In genomic region chr6:30849903-30850651, GRCh38 we compare ENCODE assay signal across 3 cellular contexts.
A peak's percentile ranks its signal among the peaks of the same experiment; 100 is the strongest.
TF ChIP-seq lines count a peak whose summit lies in the region.

No MANE protein-coding gene starts in this region.

TF ChIP-seq in SK-N-SH treated with all-trans-retinoic acid at 6 μM for 48 hours, 23 proteins besides CTCF, POLR2A, EP300 and RAD21 (continues in another document):
- TF ChIP-seq PATZ1 (CRISPR knock-in tag; IDR thresholded peaks at IDR 0.05; ENCODE audit: borderline replicate concordance) = no peak
- no peak for TF ChIP-seq TSHZ2 (CRISPR knock-in tag; IDR thresholded peaks at IDR 0.05)
- no peak for TF ChIP-seq ZNF70 (CRISPR knock-in tag; IDR thresholded peaks at IDR 0.05)
- no peak for TF ChIP-seq TCF4 (CRISPR knock-in tag; IDR thresholded peaks at IDR 0.05; ENCODE audit: borderline replicate concordance)
- TF ChIP-seq OSR1 (CRISPR knock-in tag; IDR thresholded peaks at IDR 0.05) = no peak
- no peak for TF ChIP-seq CSRNP3 (CRISPR knock-in tag; IDR thresholded peaks at IDR 0.05)
- no peak for TF ChIP-seq SNAI2 (CRISPR knock-in tag; IDR thresholded peaks at IDR 0.05)
- no peak for TF ChIP-seq ZFP3 (CRISPR knock-in tag; IDR thresholded peaks at IDR 0.05)
- TF ChIP-seq TOX (CRISPR knock-in tag; IDR thresholded peaks at IDR 0.05; ENCODE audit: borderline replicate concordance) = no peak
- TF ChIP-seq CSDC2 (CRISPR knock-in tag; IDR thresholded peaks at IDR 0.05) = no peak
- no peak for TF ChIP-seq ESRRG (CRISPR knock-in tag; IDR thresholded peaks at IDR 0.05)
- no peak for TF ChIP-seq RARB (CRISPR knock-in tag; IDR thresholded peaks at IDR 0.05)
- TF ChIP-seq BACH2 (CRISPR knock-in tag; IDR thresholded peaks at IDR 0.05; ENCODE audit: borderline replicate concordance) = no peak

TF ChIP-seq in K562, 482 proteins besides CTCF, POLR2A, EP300 and RAD21:
- TF ChIP-seq ZFP36 (IDR thresholded peaks at IDR 0.05; ENCODE audit: low read depth, low read length, partially characterized antibody) = peak; percentile 38
- TF ChIP-seq MED1 (CRISPR knock-in tag; IDR thresholded peaks at IDR 0.05; ENCODE audit: borderline replicate concordance) = no peak
- peak; percentile 63; the same call in 1 of the 2 replicates for TF ChIP-seq ZNF766 (CRISPR knock-in tag; conservative IDR thresholded peaks at IDR 0.05)
- TF ChIP-seq CBX3 (IDR thresholded peaks at IDR 0.05; ENCODE audit: borderline replicate concordance in 1 of 2, low read length in 2 of 2) = peak in 1 of 2 experiments; percentile 83; a peak in 1 of 3 replicates
- TF ChIP-seq TFAM (CRISPR knock-in tag; conservative IDR thresholded peaks at IDR 0.05) = no peak
- TF ChIP-seq TRIM28 (IDR thresholded peaks at IDR 0.05) = 0 out of 2 replicates have a peak, but pooled peaks have one; percentile 56
- TF ChIP-seq ZNF280A (IDR thresholded peaks at IDR 0.05; ENCODE audit: low read depth, partially characterized antibody) = peak; percentile 45
- no peak for TF ChIP-seq ZBTB49 (CRISPR knock-in tag; IDR thresholded peaks at IDR 0.05; ENCODE audit: borderline replicate concordance)
- TF ChIP-seq TRIM24 (IDR thresholded peaks at IDR 0.05) = peak in 1 of 2 experiments; percentile 50; a peak in 2 of 4 replicates
- peak; percentile 99 for TF ChIP-seq ZNF431 (CRISPR knock-in tag; IDR thresholded peaks at IDR 0.05)

TF ChIP-seq in GM23338, 12 proteins besides CTCF, POLR2A, EP300 and RAD21:
- TF ChIP-seq EZH2 (IDR thresholded peaks at IDR 0.05; ENCODE audit: low read depth, unreplicated experiment) = no peak
- no peak for TF ChIP-seq ZNF331 (CRISPR knock-in tag; IDR thresholded peaks at IDR 0.05; ENCODE audit: low read depth)
